Comparison of ENCODE assay signal across 9 cellular contexts in the genomic region with DNA sequence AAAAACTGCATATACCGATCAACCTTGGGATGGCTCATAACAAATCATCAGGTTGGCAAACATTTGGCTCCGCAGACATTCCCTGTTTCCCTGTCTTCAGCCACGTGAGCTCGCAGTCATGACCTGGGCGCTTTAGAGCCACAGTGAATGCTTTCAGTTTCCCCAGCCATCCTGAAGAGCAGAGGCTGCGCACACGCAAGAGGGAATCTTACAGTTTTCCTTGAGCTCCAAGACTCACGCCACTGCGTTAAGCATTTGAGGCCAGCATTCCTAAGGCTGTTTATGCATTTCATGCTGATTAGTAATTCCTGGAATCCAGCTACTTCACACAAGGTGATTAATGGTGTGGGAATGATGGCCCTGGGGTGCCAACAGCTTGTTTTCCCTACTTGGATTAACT.
A peak's percentile ranks its signal among the peaks of the same experiment; 100 is the strongest.
DNase-seq lines count a peak whose midpoint lies in the region; ATAC-seq and TF ChIP-seq lines count a peak whose summit lies in the region.
"Had no signal": no experiment of that assay in that cellular context is flagged by ENCODE, and none has a peak within 500 bp of the region (broad histone marks: within the 10 kb centered on the region; RNA-seq: fewer than 3 reads in every experiment).

No MANE protein-coding gene starts in this region.

- H3K4me1 Mint-ChIP-seq in natural killer cell = no peaks in the 10 kb centered on the region
- peaks cover 2% of the 10 kb centered on the region for H3K4me1 Mint-ChIP-seq in activated CD4-positive, alpha-beta memory T cell treated with anti-CD3 and anti-CD28 coated beads for 36 hours (ENCODE audit: low read depth)
- H3K4me1 Mint-ChIP-seq: activated T-helper 17 cell treated with anti-CD3 and anti-CD28 coated beads, Interleukin-2, amount 50 U/mL, for 72 hours had no signal

- no peaks in the 10 kb centered on the region for H3K9me3 Mint-ChIP-seq in natural killer cell
- no peaks in the 10 kb centered on the region for H3K9me3 Mint-ChIP-seq in activated CD4-positive, alpha-beta memory T cell treated with anti-CD3 and anti-CD28 coated beads for 36 hours
- H3K9me3 Mint-ChIP-seq: activated T-helper 17 cell treated with anti-CD3 and anti-CD28 coated beads, Interleukin-2, amount 50 U/mL, for 72 hours had no signal

- peaks cover 0 to 12% of the 10 kb centered on the region in 2 donors for H3K27me3 Mint-ChIP-seq in natural killer cell (ENCODE audit: low read depth in 2 of 2)
- H3K27me3 Mint-ChIP-seq in activated CD4-positive, alpha-beta memory T cell treated with anti-CD3 and anti-CD28 coated beads for 36 hours = no peaks in the 10 kb centered on the region

- CTCF ChIA-PET in activated CD4-positive, alpha-beta memory T cell treated with anti-CD3 and anti-CD28 coated beads for 36 hours (lab: Charles Lee) = no interaction called here

- no peaks in the 10 kb centered on the region for H3K36me3 Mint-ChIP-seq in natural killer cell
- no peaks in the 10 kb centered on the region for H3K36me3 Mint-ChIP-seq in activated CD4-positive, alpha-beta memory T cell treated with anti-CD3 and anti-CD28 coated beads for 36 hours

- DNase-seq in AG09319 (ENCODE audit: extremely low read depth, low read depth) = peak; percentile 89
- DNase-seq in NCI-H446 treated with DMSO at 0.1 percent for 48 hours (lab: John Stamatoyannopoulos, UW) = peak; percentile 75
- peak; percentile 45 for DNase-seq in epidermal melanocyte (ENCODE audit: insufficient read length, low spot score)
- peak; percentile 94 for DNase-seq in myocyte (ENCODE audit: low read depth)
- no peak for DNase-seq in GM19238 (ENCODE audit: insufficient read length, low spot score)
- no peak for DNase-seq in NCI-H128 (lab: John Stamatoyannopoulos, UW; ENCODE audit: unreplicated experiment)
- DNase-seq in natural killer cell = no peak
- DNase-seq in activated CD4-positive, alpha-beta memory T cell treated with anti-CD3 and anti-CD28 coated beads for 36 hours = no peak

- intact Hi-C loops in natural killer cell (cut with micrococcal nuclease) = no loop called here
- intact Hi-C loops in activated CD4-positive, alpha-beta memory T cell treated with anti-CD3 and anti-CD28 coated beads for 36 hours (cut with micrococcal nuclease) = no loop called here

- POLR2A ChIA-PET in activated CD4-positive, alpha-beta memory T cell treated with anti-CD3 and anti-CD28 coated beads for 36 hours (lab: Charles Lee) = no interaction called here

- H3K4me3 Mint-ChIP-seq in natural killer cell = no peak overlapping the region
- no peak overlapping the region for H3K4me3 Mint-ChIP-seq in activated CD4-positive, alpha-beta memory T cell treated with anti-CD3 and anti-CD28 coated beads for 36 hours
- H3K4me3 Mint-ChIP-seq: activated T-helper 17 cell treated with anti-CD3 and anti-CD28 coated beads, Interleukin-2, amount 50 U/mL, for 72 hours had no signal

- no peak for TF ChIP-seq CTCF in AG09319 (IDR thresholded peaks at IDR 0.05; ENCODE audit: low read depth, low read length)
- no peak for TF ChIP-seq CTCF in natural killer cell (IDR thresholded peaks at IDR 0.05)

- no peak overlapping the region for H3K27ac Mint-ChIP-seq in natural killer cell
- H3K27ac Mint-ChIP-seq in activated CD4-positive, alpha-beta memory T cell treated with anti-CD3 and anti-CD28 coated beads for 36 hours = no peak overlapping the region
- H3K27ac Mint-ChIP-seq: activated T-helper 17 cell treated with anti-CD3 and anti-CD28 coated beads, Interleukin-2, amount 50 U/mL, for 72 hours had no signal

- no peak for ATAC-seq in natural killer cell
- ATAC-seq: activated T-helper 17 cell treated with anti-CD3 and anti-CD28 coated beads, Interleukin-2, amount 50 U/mL, for 72 hours had no signal

Comparison
In these comparisons a context has a peak if more than half of its experiments do, and no peak if none do; other contexts are left out.
1. DNase-seq: peak in AG09319 (single experiment), NCI-H446 treated with DMSO at 0.1 percent for 48 hours (single experiment), epidermal melanocyte (single experiment) and myocyte (single experiment); none in GM19238 (single experiment), NCI-H128 (single experiment), natural killer cell (single experiment) and activated CD4-positive, alpha-beta memory T cell treated with anti-CD3 and anti-CD28 coated beads for 36 hours (single experiment).